In genomic region chr18:63440897-63441296, GRCh38 we compare ENCODE assay signal across 1 cellular context.
TF ChIP-seq lines count a peak whose summit lies in the region.

No MANE protein-coding gene starts in this region.

TF ChIP-seq in GM12878, 131 proteins besides CTCF, POLR2A, EP300 and RAD21:
- no peak for TF ChIP-seq SUPT20H (IDR thresholded peaks at IDR 0.05; ENCODE audit: borderline replicate concordance, control insufficient read depth, low read depth, low read length)
- TF ChIP-seq EED (IDR thresholded peaks at IDR 0.05; ENCODE audit: low read depth) = peak; percentile 23; the same call in 1 of the 2 replicates
- TF ChIP-seq IKZF2 (IDR thresholded peaks at IDR 0.05) = 0 out of 4 replicates have a peak, but pooled peaks of 1 of the 2 experiments have one; percentile 24
- TF ChIP-seq TARDBP (IDR thresholded peaks at IDR 0.05; ENCODE audit: borderline replicate concordance) = no peak
- 0 out of 2 replicates have a peak, but pooled peaks have one; percentile 14 for TF ChIP-seq RUNX3 (IDR thresholded peaks at IDR 0.05; ENCODE audit: low read length)
- TF ChIP-seq JUNB (IDR thresholded peaks at IDR 0.05) = peak; percentile 27; the same call in 1 of the 2 replicates
- TF ChIP-seq FOXM1 (IDR thresholded peaks at IDR 0.05; ENCODE audit: low read depth, low read length) = no peak
- no peak for TF ChIP-seq KDM1A (IDR thresholded peaks at IDR 0.05; ENCODE audit: borderline replicate concordance)
- no peak for TF ChIP-seq MEF2A (IDR thresholded peaks at IDR 0.05; ENCODE audit: insufficient read depth, low read depth, low read length)
- TF ChIP-seq SPI1 (IDR thresholded peaks at IDR 0.05; ENCODE audit: borderline replicate concordance, insufficient read depth, low read depth, low read length) = peak; percentile 67; the same call in 1 of the 2 replicates
